1 cellular context compared by ENCODE assay signal in the genomic region with DNA sequence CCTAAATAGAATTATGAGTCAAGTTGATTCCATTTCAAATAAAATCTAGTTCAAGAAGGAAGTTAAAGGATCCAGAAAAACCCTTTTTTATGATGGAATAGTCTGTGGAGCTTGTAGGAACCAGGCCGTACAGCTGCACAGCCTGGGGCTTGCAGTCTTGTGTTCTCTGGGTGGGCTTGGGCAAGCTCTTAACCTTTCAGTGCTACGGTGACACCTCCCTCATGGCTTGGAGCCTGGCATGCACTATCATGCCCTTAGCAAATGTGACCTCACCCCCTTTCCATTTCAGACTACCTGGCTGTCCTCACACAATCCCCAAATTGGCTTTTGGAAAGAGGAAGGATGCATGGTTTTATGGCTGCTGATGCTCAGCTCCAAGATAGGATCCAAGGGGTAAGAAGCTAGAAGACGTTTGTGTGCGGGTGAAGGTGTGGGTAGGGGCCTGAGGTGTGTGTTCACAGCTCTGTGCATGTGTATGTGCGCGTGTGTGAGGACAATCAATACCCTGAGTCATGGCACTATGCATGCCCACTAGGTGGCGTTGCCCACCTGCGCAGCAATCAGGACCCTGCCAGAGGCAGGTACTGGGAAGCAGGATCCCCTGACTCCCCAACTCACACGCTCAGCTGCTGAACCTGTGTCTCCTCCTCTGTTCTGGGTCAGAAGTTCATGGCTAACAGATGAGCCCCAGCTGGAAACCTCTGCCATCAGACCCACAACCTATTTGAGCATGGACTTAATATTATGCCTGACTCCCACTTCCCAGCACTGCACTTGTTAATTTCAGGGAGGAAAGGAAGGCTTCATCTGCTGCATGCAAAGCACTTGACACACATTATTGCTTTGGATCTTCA.
A peak's percentile ranks its signal among the peaks of the same experiment; 100 is the strongest.
TF ChIP-seq lines count a peak whose summit lies in the region.

No MANE protein-coding gene starts in this region.

TF ChIP-seq in GM23338, 12 proteins besides CTCF, POLR2A, EP300 and RAD21:
- TF ChIP-seq, protein P1, sequence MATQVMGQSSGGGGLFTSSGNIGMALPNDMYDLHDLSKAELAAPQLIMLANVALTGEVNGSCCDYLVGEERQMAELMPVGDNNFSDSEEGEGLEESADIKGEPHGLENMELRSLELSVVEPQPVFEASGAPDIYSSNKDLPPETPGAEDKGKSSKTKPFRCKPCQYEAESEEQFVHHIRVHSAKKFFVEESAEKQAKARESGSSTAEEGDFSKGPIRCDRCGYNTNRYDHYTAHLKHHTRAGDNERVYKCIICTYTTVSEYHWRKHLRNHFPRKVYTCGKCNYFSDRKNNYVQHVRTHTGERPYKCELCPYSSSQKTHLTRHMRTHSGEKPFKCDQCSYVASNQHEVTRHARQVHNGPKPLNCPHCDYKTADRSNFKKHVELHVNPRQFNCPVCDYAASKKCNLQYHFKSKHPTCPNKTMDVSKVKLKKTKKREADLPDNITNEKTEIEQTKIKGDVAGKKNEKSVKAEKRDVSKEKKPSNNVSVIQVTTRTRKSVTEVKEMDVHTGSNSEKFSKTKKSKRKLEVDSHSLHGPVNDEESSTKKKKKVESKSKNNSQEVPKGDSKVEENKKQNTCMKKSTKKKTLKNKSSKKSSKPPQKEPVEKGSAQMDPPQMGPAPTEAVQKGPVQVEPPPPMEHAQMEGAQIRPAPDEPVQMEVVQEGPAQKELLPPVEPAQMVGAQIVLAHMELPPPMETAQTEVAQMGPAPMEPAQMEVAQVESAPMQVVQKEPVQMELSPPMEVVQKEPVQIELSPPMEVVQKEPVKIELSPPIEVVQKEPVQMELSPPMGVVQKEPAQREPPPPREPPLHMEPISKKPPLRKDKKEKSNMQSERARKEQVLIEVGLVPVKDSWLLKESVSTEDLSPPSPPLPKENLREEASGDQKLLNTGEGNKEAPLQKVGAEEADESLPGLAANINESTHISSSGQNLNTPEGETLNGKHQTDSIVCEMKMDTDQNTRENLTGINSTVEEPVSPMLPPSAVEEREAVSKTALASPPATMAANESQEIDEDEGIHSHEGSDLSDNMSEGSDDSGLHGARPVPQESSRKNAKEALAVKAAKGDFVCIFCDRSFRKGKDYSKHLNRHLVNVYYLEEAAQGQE (IDR thresholded peaks at IDR 0.05; ENCODE audit: unreplicated experiment): no peak
- TF ChIP-seq ZNF114 (CRISPR knock-in tag; IDR thresholded peaks at IDR 0.05): no peak
- peak; percentile 31; the same call in 1 of the 2 replicates for TF ChIP-seq CREB1 (CRISPR knock-in tag; IDR thresholded peaks at IDR 0.05; ENCODE audit: low read depth)
TF ChIP-seq in GM23338: peak in this region for 1.
